ENCODE assay signal across 16 cellular contexts in genomic region chr3:172524611-172525010, GRCh38. TPM values are rescaled to one million over a fixed set of nuclear protein-coding genes. Genes with fewer than 3 reads are reported as not detected.
DNase-seq lines count a peak whose midpoint lies in the region; ATAC-seq, FAIRE-seq and TF ChIP-seq lines count a peak whose summit lies in the region.
"Had no signal": no experiment of that assay in that cellular context is flagged by ENCODE, and none has a peak within 500 bp of the region (broad histone marks: within the 10 kb centered on the region; RNA-seq: fewer than 3 reads in every experiment).

No MANE protein-coding gene starts in this region.

- no peaks in the 10 kb centered on the region for H3K27me3 ChIP-seq in upper lobe of left lung
- H3K27me3 ChIP-seq in pancreas = no peaks in the 10 kb centered on the region
- H3K27me3 ChIP-seq: uterus had no signal

- 83 to 87% methylated on average over 3 of the region's 3 CpGs for WGBS in upper lobe of left lung, 2 donors
- WGBS in pancreas, 2 donors = 93% methylated on average over 3 of the region's 3 CpGs

- no peaks in the 10 kb centered on the region for H3K36me3 ChIP-seq in upper lobe of left lung
- no peaks in the 10 kb centered on the region for H3K36me3 ChIP-seq in pancreas
- H3K36me3 ChIP-seq: uterus had no signal

- no peak for TF ChIP-seq POLR2A in upper lobe of left lung (IDR thresholded peaks at IDR 0.05)

- H3K27ac ChIP-seq in upper lobe of left lung (peak overlapping the region in 3 of 4 donors; percentile 23 to 87 (median 85)), pancreas (no peak overlapping the region)

- no peak for TF ChIP-seq EP300 in upper lobe of left lung (IDR thresholded peaks at IDR 0.05)

- no peak for ATAC-seq in activated T-cell treated with anti-CD3 and anti-CD28 coated beads, Interleukin-2, amount 50 U/mL, for 4 hours
- no peak for ATAC-seq in upper lobe of left lung (ENCODE audit: low FRiP score in 2 of 2)
- no peak for ATAC-seq in pancreas
- ATAC-seq: right cardiac atrium had no signal

- H3K4me3 ChIP-seq in foreskin fibroblast (ENCODE audit: low read depth in 1 of 2, low read length in 2 of 2) (no peak overlapping the region), upper lobe of left lung (no peak overlapping the region), pancreas (no peak overlapping the region)
- H3K4me3 ChIP-seq: lung, uterus had no signal

- intact Hi-C loops in activated T-helper 1 cell treated with anti-CD3 and anti-CD28 coated beads, Interleukin-12 subunit alpha, Interleukin-12 subunit beta, Interleukin-2, Interleukin-4 antibody, amounts not matched to agents 30 ng/mL and 10 ng/mL and 1 ng/mL, durations not matched to agents 14 hours and 24 hours and 36 hours (cut with micrococcal nuclease) = no loop called here
- intact Hi-C loops in pancreas (cut with DNase I) = no loop called here

- FAIRE-seq in pancreas (lab: Jason Lieb, UNC) = no peak

- peak overlapping the region; percentile 88 for H3K4me3 Mint-ChIP-seq in activated T-cell treated with anti-CD3 and anti-CD28 coated beads, Interleukin-2, amount 50 U/mL, for 4 hours
- H3K4me3 Mint-ChIP-seq in activated T-helper 1 cell treated with anti-CD3 and anti-CD28 coated beads, Interleukin-12 subunit alpha, Interleukin-12 subunit beta, Interleukin-2, Interleukin-4 antibody, amounts not matched to agents 30 ng/mL and 10 ng/mL and 1 ng/mL, durations not matched to agents 14 hours and 24 hours and 36 hours = peak overlapping the region; percentile 88
- H3K4me3 Mint-ChIP-seq in progenitor cell of endocrine pancreas (ENCODE audit: low read depth) = no peak overlapping the region
- H3K4me3 Mint-ChIP-seq: nephron had no signal

- H3K36me3 Mint-ChIP-seq in activated T-cell treated with anti-CD3 and anti-CD28 coated beads, Interleukin-2, amount 50 U/mL, for 4 hours (ENCODE audit: insufficient read depth) = no peaks in the 10 kb centered on the region
- peaks cover 23% of the 10 kb centered on the region for H3K36me3 Mint-ChIP-seq in activated T-helper 1 cell treated with anti-CD3 and anti-CD28 coated beads, Interleukin-12 subunit alpha, Interleukin-12 subunit beta, Interleukin-2, Interleukin-4 antibody, amounts not matched to agents 30 ng/mL and 10 ng/mL and 1 ng/mL, durations not matched to agents 14 hours and 24 hours and 36 hours (ENCODE audit: low read depth)
- no peaks in the 10 kb centered on the region for H3K36me3 Mint-ChIP-seq in progenitor cell of endocrine pancreas (ENCODE audit: insufficient read depth)
- H3K36me3 Mint-ChIP-seq: activated naive CD4-positive, alpha-beta T cell treated with anti-CD3 and anti-CD28 coated beads, Interleukin-2, amount 50 U/mL, for 24 hours had no signal

- H3K9me3 Mint-ChIP-seq in activated T-cell treated with anti-CD3 and anti-CD28 coated beads, Interleukin-2, amount 50 U/mL, for 4 hours = no peaks in the 10 kb centered on the region
- H3K9me3 Mint-ChIP-seq in activated T-helper 1 cell treated with anti-CD3 and anti-CD28 coated beads, Interleukin-12 subunit alpha, Interleukin-12 subunit beta, Interleukin-2, Interleukin-4 antibody, amounts not matched to agents 30 ng/mL and 10 ng/mL and 1 ng/mL, durations not matched to agents 14 hours and 24 hours and 36 hours = no peaks in the 10 kb centered on the region
- peaks cover 3% of the 10 kb centered on the region for H3K9me3 Mint-ChIP-seq in progenitor cell of endocrine pancreas (ENCODE audit: low read depth)
- H3K9me3 Mint-ChIP-seq: activated naive CD4-positive, alpha-beta T cell treated with anti-CD3 and anti-CD28 coated beads, Interleukin-2, amount 50 U/mL, for 24 hours; nephron had no signal

- peaks cover 48% of the 10 kb centered on the region for H3K4me1 Mint-ChIP-seq in activated T-cell treated with anti-CD3 and anti-CD28 coated beads, Interleukin-2, amount 50 U/mL, for 4 hours (ENCODE audit: low read depth)
- peaks cover 59% of the 10 kb centered on the region for H3K4me1 Mint-ChIP-seq in activated T-helper 1 cell treated with anti-CD3 and anti-CD28 coated beads, Interleukin-12 subunit alpha, Interleukin-12 subunit beta, Interleukin-2, Interleukin-4 antibody, amounts not matched to agents 30 ng/mL and 10 ng/mL and 1 ng/mL, durations not matched to agents 14 hours and 24 hours and 36 hours (ENCODE audit: low read depth)
- H3K4me1 Mint-ChIP-seq in progenitor cell of endocrine pancreas (ENCODE audit: low read depth) = peaks cover 8% of the 10 kb centered on the region

- no peak for TF ChIP-seq CTCF in foreskin fibroblast (IDR thresholded peaks at IDR 0.05; ENCODE audit: low read depth, low read length)
- TF ChIP-seq CTCF in upper lobe of left lung (IDR thresholded peaks at IDR 0.05) = no peak
- TF ChIP-seq CTCF in pancreas (IDR thresholded peaks at IDR 0.05) = no peak
- no peak for TF ChIP-seq CTCF in progenitor cell of endocrine pancreas (IDR thresholded peaks at IDR 0.05; ENCODE audit: unreplicated experiment)

- H3K9me3 ChIP-seq in upper lobe of left lung = no peaks in the 10 kb centered on the region
- H3K9me3 ChIP-seq in pancreas = no peaks in the 10 kb centered on the region
- H3K9me3 ChIP-seq: uterus had no signal

- DNase-seq in activated T-cell treated with anti-CD3 and anti-CD28 coated beads, Interleukin-2, amount 50 U/mL, for 4 hours = no peak
- no peak for DNase-seq in activated T-cell treated with anti-CD3 and anti-CD28 coated beads, Interleukin-2, amount 50 U/mL, for 1 hour
- DNase-seq in activated T-helper 1 cell treated with anti-CD3 and anti-CD28 coated beads, Interleukin-12 subunit alpha, Interleukin-12 subunit beta, Interleukin-2, Interleukin-4 antibody, amounts not matched to agents 30 ng/mL and 10 ng/mL and 1 ng/mL, durations not matched to agents 14 hours and 24 hours and 36 hours (ENCODE audit: low spot score) = no peak
- peak; percentile 9 to 40 for DNase-seq in foreskin fibroblast
- DNase-seq in upper lobe of left lung = no peak
- DNase-seq in pancreas = no peak
- DNase-seq in SIG-M5 (lab: John Stamatoyannopoulos, UW) = no peak
- no peak for DNase-seq in progenitor cell of endocrine pancreas (ENCODE audit: low spot score, unreplicated experiment)
- DNase-seq: NCI-H2227 treated with DMSO at 0.1 percent for 48 hours; right cardiac atrium; SHP77; stimulated activated CD8-positive, alpha-beta memory T cell treated with anti-CD3 and anti-CD28 coated beads, Interleukin-4, amount 100 ng/mL, for 48 hours; uterus had no signal

- H3K27ac Mint-ChIP-seq in activated T-helper 1 cell treated with anti-CD3 and anti-CD28 coated beads, Interleukin-12 subunit alpha, Interleukin-12 subunit beta, Interleukin-2, Interleukin-4 antibody, amounts not matched to agents 30 ng/mL and 10 ng/mL and 1 ng/mL, durations not matched to agents 14 hours and 24 hours and 36 hours = peak overlapping the region; percentile 91
- no peak overlapping the region for H3K27ac Mint-ChIP-seq in progenitor cell of endocrine pancreas
- H3K27ac Mint-ChIP-seq: nephron had no signal

- H3K4me1 ChIP-seq in upper lobe of left lung (peaks cover 5 to 19% (median 11%) of the 10 kb centered on the region in 4 donors), pancreas (peaks cover 0 to 11% (median 0%) of the 10 kb centered on the region in 3 donors)
- H3K4me1 ChIP-seq: uterus had no signal

- no peaks in the 10 kb centered on the region for H3K27me3 Mint-ChIP-seq in activated T-cell treated with anti-CD3 and anti-CD28 coated beads, Interleukin-2, amount 50 U/mL, for 4 hours (ENCODE audit: low read depth)
- H3K27me3 Mint-ChIP-seq in activated T-helper 1 cell treated with anti-CD3 and anti-CD28 coated beads, Interleukin-12 subunit alpha, Interleukin-12 subunit beta, Interleukin-2, Interleukin-4 antibody, amounts not matched to agents 30 ng/mL and 10 ng/mL and 1 ng/mL, durations not matched to agents 14 hours and 24 hours and 36 hours (ENCODE audit: insufficient read depth) = no peaks in the 10 kb centered on the region
- H3K27me3 Mint-ChIP-seq in progenitor cell of endocrine pancreas = no peaks in the 10 kb centered on the region
- H3K27me3 Mint-ChIP-seq: activated naive CD4-positive, alpha-beta T cell treated with anti-CD3 and anti-CD28 coated beads, Interleukin-2, amount 50 U/mL, for 24 hours had no signal

RNA-seq across cellular contexts. Expression of gene TNFSF10, which starts 1.4 kb away (rescaled TPM):
- 10 to 100 TPM; 12.9 to 24.3 (median 18.8) TPM for total RNA-seq in activated T-cell treated with anti-CD3 and anti-CD28 coated beads, Interleukin-2, amount 50 U/mL, for 4 hours
- total RNA-seq in activated T-helper 1 cell treated with anti-CD3 and anti-CD28 coated beads, Interleukin-12 subunit alpha, Interleukin-12 subunit beta, Interleukin-2, Interleukin-4 antibody, amounts not matched to agents 30 ng/mL and 10 ng/mL and 1 ng/mL, durations not matched to agents 14 hours and 24 hours and 36 hours = 119 and 123 TPM in 2 replicates
- 10 to 100 TPM; 41.0 to 95.2 (median 76.8) TPM for total RNA-seq in upper lobe of left lung
- total RNA-seq in pancreas = 10 to 100 TPM in 5 of 6 donors, 1 to 10 TPM in 1; 2.6 to 46.4 (median 16.4) TPM
- 10 to 100 TPM in 1 of 2 donors, 1 to 10 TPM in 1; 9.0 to 16.4 TPM for polyA plus RNA-seq in pancreas
- total RNA-seq in progenitor cell of endocrine pancreas = 0.36 and 0.72 TPM in 2 replicates

Comparison
In these comparisons a context has a peak if more than half of its experiments do, and no peak if none do; other contexts are left out.
1. DNase-seq: peak in foreskin fibroblast (2 of 2); none in activated T-cell treated with anti-CD3 and anti-CD28 coated beads, Interleukin-2, amount 50 U/mL, for 4 hours (single experiment), activated T-cell treated with anti-CD3 and anti-CD28 coated beads, Interleukin-2, amount 50 U/mL, for 1 hour (single experiment), activated T-helper 1 cell treated with anti-CD3 and anti-CD28 coated beads, Interleukin-12 subunit alpha, Interleukin-12 subunit beta, Interleukin-2, Interleukin-4 antibody, amounts not matched to agents 30 ng/mL and 10 ng/mL and 1 ng/mL, durations not matched to agents 14 hours and 24 hours and 36 hours (single experiment), upper lobe of left lung (0 of 2), pancreas (0 of 6), SIG-M5 (single experiment) and progenitor cell of endocrine pancreas (single experiment).
2. H3K27ac ChIP-seq: peak in upper lobe of left lung (3 of 4); none in pancreas (0 of 4).